ENCODE assay signal across 1 cellular context in the genomic region with DNA sequence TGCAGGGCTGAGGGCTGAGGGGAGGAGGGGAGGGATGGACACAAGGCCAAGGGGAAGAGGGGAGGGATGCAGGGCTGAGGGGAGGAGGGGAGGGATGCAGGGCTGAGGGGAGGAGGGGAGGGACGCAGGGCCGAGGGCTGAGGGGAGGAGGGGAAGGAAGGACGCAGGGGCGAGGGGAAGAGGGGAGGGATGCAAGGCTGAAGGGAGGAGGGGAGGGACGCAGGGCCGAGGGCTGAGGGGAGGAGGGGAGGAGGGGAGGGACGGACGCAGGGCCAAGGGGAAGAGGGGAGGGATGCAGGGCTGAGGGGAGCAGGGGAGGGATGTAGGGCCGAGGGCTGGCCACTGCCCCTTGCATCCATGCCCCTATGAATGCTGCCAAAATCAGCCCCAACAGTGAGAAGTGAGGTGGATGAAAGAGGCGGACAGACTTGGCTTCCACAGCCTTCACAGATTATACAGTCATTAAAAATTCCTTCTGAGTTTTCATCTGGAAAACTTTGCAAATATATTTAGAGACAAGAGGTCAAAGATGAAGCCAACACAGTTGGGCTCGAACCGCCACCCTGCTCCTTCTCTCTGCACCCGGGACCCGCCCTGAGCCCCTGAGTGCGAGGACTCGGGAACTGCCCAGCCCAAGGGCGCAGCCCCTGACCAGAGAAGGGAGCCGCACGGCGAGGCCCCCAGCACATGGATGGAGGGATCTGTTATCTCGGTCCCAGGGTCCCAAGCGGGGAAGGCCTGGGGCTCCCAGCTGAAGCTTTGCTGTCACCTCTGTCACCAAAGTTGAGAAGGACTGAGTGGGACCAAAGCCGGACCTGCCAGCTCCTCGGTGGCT.
TF ChIP-seq lines count a peak whose summit lies in the region.

No MANE protein-coding gene starts in this region.

TF ChIP-seq in neural cell, 6 proteins besides CTCF, POLR2A, EP300 and RAD21 (continued from another document):
- TF ChIP-seq REST (IDR thresholded peaks at IDR 0.05; ENCODE audit: borderline replicate concordance) (no peak), SMC3 (conservative IDR thresholded peaks at IDR 0.05; ENCODE audit: poor library complexity) (no peak)
